ENCODE assay signal across 1 cellular context in the genomic region with DNA sequence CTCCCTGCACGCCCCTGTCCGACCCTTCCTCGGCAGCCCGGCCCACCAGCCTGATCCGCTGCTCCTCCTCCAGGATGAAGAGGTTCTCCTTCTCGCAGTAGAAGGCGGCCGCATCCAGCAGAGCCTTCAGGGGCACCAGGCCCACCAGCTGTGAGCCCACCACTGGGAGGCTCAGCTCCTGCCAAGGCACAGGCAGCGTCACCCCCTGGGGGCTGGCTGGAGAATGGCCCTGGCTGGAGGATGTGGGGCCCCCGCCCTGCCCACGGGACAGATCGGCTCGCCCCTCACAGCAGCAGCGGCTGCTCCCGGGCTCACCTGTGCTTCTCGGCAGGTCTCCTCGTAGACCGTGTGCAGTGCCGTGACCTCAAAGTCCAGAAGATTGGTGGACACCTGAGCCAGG.
TF ChIP-seq lines count a peak whose summit lies in the region.

No MANE protein-coding gene starts in this region.

TF ChIP-seq in H1, 55 proteins besides CTCF, POLR2A, EP300 and RAD21:
- TF ChIP-seq SP1 (IDR thresholded peaks at IDR 0.05; ENCODE audit: low read depth, low read length) (no peak), RFX5 (IDR thresholded peaks at IDR 0.05; ENCODE audit: borderline replicate concordance, low read depth, low read length) (no peak), CHD1 (IDR thresholded peaks at IDR 0.05; ENCODE audit: low read depth, low read length) (no peak)
